ENCODE assay signal across 22 cellular contexts in genomic region chr20:48711044-48711428, GRCh38.
"Had no signal": no experiment of that assay in that cellular context is flagged by ENCODE, and none has a peak within 500 bp of the region (broad histone marks: within the 10 kb centered on the region; RNA-seq: fewer than 3 reads in every experiment).

No MANE protein-coding gene starts in this region.

- H3K9me3 ChIP-seq: gastrocnemius medialis, heart right ventricle, left lung, prostate gland, right lobe of liver, tibial nerve, vagina had no signal

- H3K27me3 Mint-ChIP-seq: activated naive CD4-positive, alpha-beta T cell treated with anti-CD3 and anti-CD28 coated beads, Interleukin-2, amount 50 U/mL, for 24 hours; naive B cell; T-cell had no signal

- ATAC-seq: activated T-cell treated with anti-CD3 and anti-CD28 coated beads, Interleukin-2, amount 50 U/mL, for 4 hours; gastrocnemius medialis; heart right ventricle; left lung; right lobe of liver; T-cell had no signal

- H3K9me3 Mint-ChIP-seq: activated naive CD4-positive, alpha-beta T cell treated with anti-CD3 and anti-CD28 coated beads, Interleukin-2, amount 50 U/mL, for 24 hours; activated T-cell treated with anti-CD3 and anti-CD28 coated beads, Interleukin-2, amount 50 U/mL, for 4 hours; T-cell had no signal

- H3K4me1 ChIP-seq: prostate gland, right lobe of liver had no signal

- H3K36me3 ChIP-seq: brain microvascular endothelial cell, gastrocnemius medialis, prostate gland, vagina had no signal

- H3K4me3 Mint-ChIP-seq: activated naive CD4-positive, alpha-beta T cell treated with anti-CD3 and anti-CD28 coated beads, Interleukin-2, amount 50 U/mL, for 24 hours; activated T-cell treated with anti-CD3 and anti-CD28 coated beads, Interleukin-2, amount 50 U/mL, for 4 hours; T-cell had no signal

- DNase-seq: activated CD4-positive, alpha-beta T cell treated with anti-CD3 and anti-CD28 coated beads, Interleukin-2, amount 50 U/mL, for 48 hours; activated CD4-positive, CD25-positive, alpha-beta regulatory T cell treated with anti-CD3 and anti-CD28 coated beads, Interleukin-2, amount 50 U/mL, for 72 hours; activated effector memory CD4-positive, alpha-beta T cell treated with anti-CD3 and anti-CD28 coated beads, Interleukin-2, amount 50 U/mL, for 16 hours; activated T-cell treated with anti-CD3 and anti-CD28 coated beads, Interleukin-2, amount 50 U/mL, for 4 hours; anterior cingulate cortex; brain microvascular endothelial cell; cerebellar nuclear complex; dermis blood vessel endothelial cell; gastrocnemius medialis; heart right ventricle; mammary epithelial cell; naive B cell; nucleus accumbens; T-cell; T1000 had no signal

- H3K27ac Mint-ChIP-seq: activated naive CD4-positive, alpha-beta T cell treated with anti-CD3 and anti-CD28 coated beads, Interleukin-2, amount 50 U/mL, for 24 hours had no signal

- H3K27ac ChIP-seq: brain microvascular endothelial cell, gastrocnemius medialis, left lung, prostate gland, right lobe of liver, SK-N-MC, tibial nerve, vagina had no signal

- H3K27me3 ChIP-seq: brain microvascular endothelial cell, gastrocnemius medialis, heart right ventricle, left lung, right lobe of liver, tibial nerve, vagina had no signal

- H3K4me3 ChIP-seq: gastrocnemius medialis, heart right ventricle, left lung, prostate gland, right lobe of liver, SK-N-MC, tibial nerve, vagina had no signal
